Comparison of ENCODE assay signal across 9 cellular contexts in the genomic region with DNA sequence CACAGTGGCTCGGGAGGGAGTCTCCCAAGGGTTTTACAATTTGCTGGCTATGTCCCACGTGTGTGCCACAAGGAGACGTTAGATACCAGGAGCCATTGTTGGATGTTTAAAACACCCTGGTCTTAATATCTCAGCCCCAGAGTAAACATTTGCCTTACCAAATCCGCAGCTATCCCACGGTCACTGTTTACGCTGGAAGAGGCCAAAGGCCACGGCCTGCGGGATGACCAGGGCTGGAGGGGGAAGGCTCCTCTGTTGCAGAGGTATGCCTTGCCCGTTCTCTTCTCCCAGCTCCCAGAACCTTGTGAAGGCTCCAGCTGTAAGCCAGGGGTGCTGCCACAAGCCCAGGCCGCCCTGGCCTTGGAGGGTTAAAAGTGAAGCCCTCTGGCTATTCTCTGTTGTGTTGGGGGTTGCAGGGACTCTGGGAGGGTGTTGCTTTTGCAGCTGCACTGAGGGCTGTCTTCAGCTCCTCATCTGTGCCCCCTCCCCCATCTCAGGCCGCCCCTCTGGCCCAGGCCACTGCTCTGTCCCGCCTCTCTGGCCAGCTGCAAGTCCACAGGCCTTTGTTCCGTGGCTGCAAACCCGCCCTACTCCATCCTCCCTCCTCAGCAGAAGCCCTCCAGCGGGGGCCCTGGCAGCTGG. TPM values are rescaled to one million over a fixed set of nuclear protein-coding genes. Genes with fewer than 3 reads are reported as not detected.
DNase-seq lines count a peak whose midpoint lies in the region; ATAC-seq, FAIRE-seq and TF ChIP-seq lines count a peak whose summit lies in the region.
"Had no signal": no experiment of that assay in that cellular context is flagged by ENCODE, and none has a peak within 500 bp of the region (broad histone marks: within the 10 kb centered on the region; RNA-seq: fewer than 3 reads in every experiment).

No MANE protein-coding gene starts in this region.

- no peaks in the 10 kb centered on the region for H3K9me3 ChIP-seq in NT2/D1 (ENCODE audit: insufficient read depth, low read length)
- H3K9me3 ChIP-seq in right lobe of liver: no peaks in the 10 kb centered on the region
- H3K9me3 ChIP-seq in MM.1S (replicated peaks; ENCODE audit: insufficient read depth, low read length): no peaks in the 10 kb centered on the region

- no peak for TF ChIP-seq POLR2A in right lobe of liver (IDR thresholded peaks at IDR 0.05)
- no peak for TF ChIP-seq POLR2A in H54 (IDR thresholded peaks at IDR 0.05; ENCODE audit: low read depth, low read length)

- H2AFZ ChIP-seq in MM.1S (ENCODE audit: low read length): no peak overlapping the region

- no peak for TF ChIP-seq CTCF in right lobe of liver (IDR thresholded peaks at IDR 0.05)
- no peak for TF ChIP-seq CTCF in MM.1S (IDR thresholded peaks at IDR 0.05; ENCODE audit: low read length)
- TF ChIP-seq CTCF in omental fat pad (IDR thresholded peaks at IDR 0.05): no peak

- peaks cover 10% of the 10 kb centered on the region for H3K4me1 ChIP-seq in NT2/D1 (ENCODE audit: insufficient read depth, insufficient read length)
- peaks cover 0 to 65% (median 34%) of the 10 kb centered on the region in 4 donors for H3K4me1 ChIP-seq in right lobe of liver
- H3K4me1 ChIP-seq in MM.1S (ENCODE audit: low read length): no peaks in the 10 kb centered on the region

- peak overlapping the region; percentile 70 to 88 (median 85) for H3K27ac ChIP-seq in right lobe of liver
- peak overlapping the region; percentile 97 for H3K27ac ChIP-seq in substantia nigra (ENCODE audit: low read depth, low read length, poor library complexity, severe bottlenecking)
- no peak overlapping the region for H3K27ac ChIP-seq in MM.1S (ENCODE audit: low read length)

- 19% methylated on average over 6 of the region's 15 CpGs for WGBS in right lobe of liver (ENCODE audit: insufficient coverage, low coverage, low lambda C conversion rate, missing lambda C conversion rate)

- ATAC-seq in right lobe of liver (peak; percentile 61 to 71 (median 67)), omental fat pad (ENCODE audit: low FRiP score) (no peak)

- H4K20me1 ChIP-seq in MM.1S (ENCODE audit: insufficient read depth, low read length): no peaks in the 10 kb centered on the region

- H3K9me2 ChIP-seq in MM.1S (replicated peaks; ENCODE audit: insufficient read depth, low read length): no peaks in the 10 kb centered on the region

- H3K79me2 ChIP-seq in MM.1S (ENCODE audit: low read length): no peaks in the 10 kb centered on the region

- no peak for DNase-seq in NT2/D1 (ENCODE audit: low read depth, low spot score)
- DNase-seq in ecto neural progenitor cell (ENCODE audit: low spot score): peak; percentile 89
- peak; percentile 79 to 89 (median 89) for DNase-seq in right lobe of liver
- DNase-seq in substantia nigra (lab: John Stamatoyannopoulos, UW): peak; percentile 19 to 92 (median 83)
- no peak for DNase-seq in MM.1S
- no peak for DNase-seq in COLO668 (lab: John Stamatoyannopoulos, UW; ENCODE audit: unreplicated experiment)
- DNase-seq in H54 (ENCODE audit: insufficient read length, low spot score): no peak
- DNase-seq in omental fat pad (ENCODE audit: low spot score): no peak
- DNase-seq: activated CD4-positive, alpha-beta T cell treated with anti-CD3 and anti-CD28 coated beads for 4 hours had no signal

- H3K9ac ChIP-seq in NT2/D1 (ENCODE audit: insufficient read length, low read depth) (peak overlapping the region; percentile 50), MM.1S (ENCODE audit: low read length) (no peak overlapping the region)

- no peak for FAIRE-seq in H54 (lab: Jason Lieb, UNC)

- H3K36me3 ChIP-seq in NT2/D1 (ENCODE audit: insufficient read depth, insufficient read length, low read length) (peaks cover 19% of the 10 kb centered on the region), right lobe of liver (no peaks in the 10 kb centered on the region), MM.1S (replicated peaks; ENCODE audit: insufficient read depth, low read length) (no peaks in the 10 kb centered on the region)

- H3F3A ChIP-seq in MM.1S (ENCODE audit: insufficient read depth, low read length): no peaks in the 10 kb centered on the region

- H3K4me2 ChIP-seq in MM.1S (ENCODE audit: low read depth, low read length): no peak overlapping the region

- H3K4me3 ChIP-seq in NT2/D1 (ENCODE audit: insufficient read length, low read depth) (no peak overlapping the region), right lobe of liver (peak overlapping the region; percentile 73 to 90 (median 79)), MM.1S (ENCODE audit: low read length) (no peak overlapping the region)

- intact Hi-C loops in right lobe of liver (cut with DNase I): no loop called here

- H3K27me3 ChIP-seq in NT2/D1 (ENCODE audit: insufficient read depth, insufficient read length) (peaks cover 53% of the 10 kb centered on the region), right lobe of liver (no peaks in the 10 kb centered on the region), MM.1S (replicated peaks; ENCODE audit: insufficient read depth, low read length) (peaks cover 13% of the 10 kb centered on the region; the same call in 1 of the 2 replicates)

RNA-seq across cellular contexts. Expression of gene PLEKHG3, which starts 2.4 kb away (rescaled TPM):
- total RNA-seq in right lobe of liver (10 to 100 TPM; 25.4 to 49.1 (median 28.0) TPM), omental fat pad (10 to 100 TPM; 29.6 to 45.9 (median 37.5) TPM)

Comparison
In these comparisons a context has a peak if more than half of its experiments do, and no peak if none do; other contexts are left out.
1. DNase-seq: peak in ecto neural progenitor cell (single experiment), right lobe of liver (3 of 3) and substantia nigra (49 of 49); none in NT2/D1 (single experiment), MM.1S (single experiment), COLO668 (single experiment), H54 (single experiment) and omental fat pad (single experiment).
2. H3K4me3 ChIP-seq: peak in right lobe of liver (3 of 3); none in NT2/D1 (single experiment) and MM.1S (single experiment).